8 cellular contexts compared by ENCODE assay signal in the genomic region with DNA sequence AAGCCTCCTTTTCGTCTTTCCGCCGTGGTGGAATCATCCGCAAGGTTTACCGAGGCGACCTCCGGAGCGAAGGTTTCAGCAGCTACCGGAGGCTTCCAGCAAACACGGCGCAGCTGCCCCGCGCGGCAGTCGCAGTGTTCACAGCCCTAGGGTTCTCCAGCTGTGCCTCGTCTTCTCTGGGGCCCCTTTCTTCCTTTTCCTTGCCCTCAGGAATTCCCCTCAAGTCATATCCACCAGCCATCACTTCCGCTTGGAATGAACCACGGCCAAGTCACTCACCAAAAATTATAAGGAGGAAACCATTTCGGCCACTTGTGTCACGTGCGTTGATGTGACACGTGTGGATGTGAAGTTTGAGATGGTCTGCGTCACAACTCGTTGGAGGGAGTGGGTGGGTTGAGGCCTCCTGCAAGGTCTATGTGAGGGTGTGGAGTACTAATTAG. TPM values are rescaled to one million over a fixed set of nuclear protein-coding genes. Genes with fewer than 3 reads are reported as not detected.
DNase-seq lines count a peak whose midpoint lies in the region; ATAC-seq, FAIRE-seq and TF ChIP-seq lines count a peak whose summit lies in the region.

No MANE protein-coding gene starts in this region.

- H3K27ac ChIP-seq in SJSA1 (peak overlapping the region; percentile 85), cingulate gyrus (ENCODE audit: low read depth, low read length) (peak overlapping the region; percentile 77)

- FAIRE-seq in GM12892 (lab: Jason Lieb, UNC) = peak; percentile 77

- H3K27me3 Mint-ChIP-seq in mesothelial cell of epicardium (ENCODE audit: low read depth) = peaks cover 2% of the 10 kb centered on the region
- no peaks in the 10 kb centered on the region for H3K27me3 Mint-ChIP-seq in stimulated activated naive CD8-positive, alpha-beta T cell treated with anti-CD3 and anti-CD28 coated beads, Interleukin-15, Interleukin-2, amounts not matched to agents 100 ng/mL and 50 ng/mL, for 24 hours

- peak overlapping the region; percentile 91 for H3K27ac Mint-ChIP-seq in mesothelial cell of epicardium
- H3K27ac Mint-ChIP-seq in stimulated activated naive CD8-positive, alpha-beta T cell treated with anti-CD3 and anti-CD28 coated beads, Interleukin-15, Interleukin-2, amounts not matched to agents 100 ng/mL and 50 ng/mL, for 24 hours = peak overlapping the region; percentile 84

- peak overlapping the region; percentile 96 for H3K4me3 ChIP-seq in SJSA1

- H3K9me3 ChIP-seq in SJSA1 (replicated peaks) = no peaks in the 10 kb centered on the region

- DNase-seq in GM12892 (ENCODE audit: insufficient read length) (no peak), SJSA1 (ENCODE audit: low read depth in 1 of 2, low spot score in 2 of 2) (peak in 1 of 2 experiments; percentile 68), mesothelial cell of epicardium (ENCODE audit: low spot score in 2 of 2, unreplicated experiment in 2 of 2) (no peak), SW480 (ENCODE audit: low spot score) (no peak), 8988T (no peak)

- H3K4me3 Mint-ChIP-seq in mesothelial cell of epicardium = peak overlapping the region; percentile 72
- peak overlapping the region; percentile 72 for H3K4me3 Mint-ChIP-seq in stimulated activated naive CD8-positive, alpha-beta T cell treated with anti-CD3 and anti-CD28 coated beads, Interleukin-15, Interleukin-2, amounts not matched to agents 100 ng/mL and 50 ng/mL, for 24 hours

- TF ChIP-seq CTCF in mesothelial cell of epicardium (IDR thresholded peaks at IDR 0.05; ENCODE audit: unreplicated experiment) = no peak

- no peaks in the 10 kb centered on the region for H3K9me3 Mint-ChIP-seq in mesothelial cell of epicardium
- H3K9me3 Mint-ChIP-seq in stimulated activated naive CD8-positive, alpha-beta T cell treated with anti-CD3 and anti-CD28 coated beads, Interleukin-15, Interleukin-2, amounts not matched to agents 100 ng/mL and 50 ng/mL, for 24 hours = no peaks in the 10 kb centered on the region

- H3K36me3 Mint-ChIP-seq in mesothelial cell of epicardium = no peaks in the 10 kb centered on the region
- peaks cover 6% of the 10 kb centered on the region for H3K36me3 Mint-ChIP-seq in stimulated activated naive CD8-positive, alpha-beta T cell treated with anti-CD3 and anti-CD28 coated beads, Interleukin-15, Interleukin-2, amounts not matched to agents 100 ng/mL and 50 ng/mL, for 24 hours (ENCODE audit: low read depth)

- peaks cover 20% of the 10 kb centered on the region for H3K4me1 ChIP-seq in SJSA1 (replicated peaks)

- peaks cover 6% of the 10 kb centered on the region for H3K36me3 ChIP-seq in SJSA1

- ATAC-seq in HG02588 (IDR thresholded peaks at IDR 0.05; ENCODE audit: unreplicated experiment) = peak; percentile 18

- H3K4me1 Mint-ChIP-seq in mesothelial cell of epicardium = peaks cover 38% of the 10 kb centered on the region
- peaks cover 61% of the 10 kb centered on the region for H3K4me1 Mint-ChIP-seq in stimulated activated naive CD8-positive, alpha-beta T cell treated with anti-CD3 and anti-CD28 coated beads, Interleukin-15, Interleukin-2, amounts not matched to agents 100 ng/mL and 50 ng/mL, for 24 hours (ENCODE audit: low read depth)

- no peak for TF ChIP-seq POLR2A in GM12892 (IDR thresholded peaks at IDR 0.05; ENCODE audit: low read depth, low read length)

- no peaks in the 10 kb centered on the region for H3K27me3 ChIP-seq in SJSA1 (replicated peaks)

RNA-seq across cellular contexts. Expression of a gene that starts 0.6 kb away (rescaled TPM):
- polyA plus RNA-seq in GM12892 (2012; ENCODE audit: missing spikeins) = 7.7 TPM
- 4.4 and 5.8 TPM in 2 replicates for total RNA-seq in SJSA1 (2014; rRNA removed; shearing (Covaris generic))
- total RNA-seq in mesothelial cell of epicardium = 16.4 to 20.6 TPM (median 17.9 TPM) in 3 replicates
